ENCODE assay signal across 10 cellular contexts in the genomic region with DNA sequence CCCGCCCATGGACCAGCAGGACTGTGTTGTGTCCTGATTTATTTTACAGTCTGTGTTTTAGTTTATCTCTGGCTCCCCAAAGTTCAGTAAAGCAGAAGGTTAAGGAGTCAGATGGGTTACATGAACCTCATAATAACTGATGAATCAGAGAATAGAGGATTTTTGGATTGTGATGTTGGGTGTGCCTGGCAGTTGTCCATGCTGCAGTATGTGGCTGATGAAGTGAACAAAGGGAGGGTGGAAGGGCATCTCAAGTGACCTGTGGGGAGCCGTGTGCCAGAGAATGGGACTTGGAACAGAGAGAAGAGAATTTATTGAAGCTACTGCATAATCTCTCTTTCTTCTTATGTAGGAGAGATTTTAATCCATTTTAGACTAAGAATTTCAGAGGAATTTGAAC.
DNase-seq lines count a peak whose midpoint lies in the region; ATAC-seq and TF ChIP-seq lines count a peak whose summit lies in the region.
"Had no signal": no experiment of that assay in that cellular context is flagged by ENCODE, and none has a peak within 500 bp of the region (broad histone marks: within the 10 kb centered on the region; RNA-seq: fewer than 3 reads in every experiment).

No MANE protein-coding gene starts in this region.

- no peak overlapping the region for H3K14ac ChIP-seq in mesenchymal stem cell (ENCODE audit: low read length in 2 of 2)

- no peak overlapping the region for H2BK15ac ChIP-seq in mesenchymal stem cell (ENCODE audit: low read depth, poor library complexity, severe bottlenecking)

- DNase-seq in heart left ventricle (peak in 2 of 5 donors; percentile 36 to 41), right atrium auricular region (ENCODE audit: low spot score) (no peak), brain microvascular endothelial cell (no peak), mesenchymal stem cell (no peak), tibial nerve (ENCODE audit: low spot score in 2 of 2) (peak; percentile 25 to 36), ascending aorta (ENCODE audit: low spot score in 2 of 2) (no peak)
- no peak for DNase-seq in activated CD4-positive, alpha-beta T cell treated with anti-CD3 and anti-CD28 coated beads for 1 hour
- DNase-seq: effector CD4-positive, alpha-beta T cell; NCI-H2171 treated with DMSO at 0.1 percent for 48 hours had no signal

- no peak overlapping the region for H2AFZ ChIP-seq in mesenchymal stem cell (ENCODE audit: low read depth, low read length)

- no peak overlapping the region for H4K91ac ChIP-seq in mesenchymal stem cell (ENCODE audit: low read length)

- H3K23ac ChIP-seq in mesenchymal stem cell (ENCODE audit: low read length in 2 of 2): no peak overlapping the region

- H3K18ac ChIP-seq in mesenchymal stem cell (ENCODE audit: low read depth in 1 of 2, low read length in 2 of 2): no peak overlapping the region

- H2BK120ac ChIP-seq in mesenchymal stem cell (ENCODE audit: low read depth, low read length): no peak overlapping the region

- H3K9me3 ChIP-seq in heart left ventricle (no peaks in the 10 kb centered on the region), right atrium auricular region (no peaks in the 10 kb centered on the region), mesenchymal stem cell (ENCODE audit: control insufficient read depth, low read length) (no peaks in the 10 kb centered on the region), tibial nerve (no peaks in the 10 kb centered on the region), ascending aorta (no peaks in the 10 kb centered on the region)

- WGBS in heart left ventricle, 4 donors: 51 to 63% (median 60%) methylated on average over 2 of the region's 2 CpGs
- 96% methylated on average over 2 of the region's 2 CpGs for WGBS in mesenchymal stem cell
- WGBS in tibial nerve, 2 donors: 33 to 47% methylated on average over 2 of the region's 2 CpGs

- peak; percentile 18 to 67 (median 58) for ATAC-seq in heart left ventricle
- ATAC-seq in HG03520 (IDR thresholded peaks at IDR 0.05; ENCODE audit: unreplicated experiment): no peak

- peaks cover 0 to 31% (median 15%) of the 10 kb centered on the region in 12 donors for H3K4me1 ChIP-seq in heart left ventricle
- peaks cover 0 to 16% of the 10 kb centered on the region in 2 donors for H3K4me1 ChIP-seq in right atrium auricular region
- H3K4me1 ChIP-seq in mesenchymal stem cell (ENCODE audit: control insufficient read depth, insufficient read depth, low read depth, low read length): peaks cover 17% of the 10 kb centered on the region
- H3K4me1 ChIP-seq in tibial nerve: peaks cover 0 to 36% (median 20%) of the 10 kb centered on the region in 4 donors
- peaks cover 5 to 18% of the 10 kb centered on the region in 2 donors for H3K4me1 ChIP-seq in ascending aorta

- TF ChIP-seq CTCF in heart left ventricle (IDR thresholded peaks at IDR 0.05): no peak
- no peak for TF ChIP-seq CTCF in right atrium auricular region (IDR thresholded peaks at IDR 0.05)
- no peak for TF ChIP-seq CTCF in brain microvascular endothelial cell (IDR thresholded peaks at IDR 0.05; ENCODE audit: low read depth, low read length, missing control alignments)
- TF ChIP-seq CTCF in tibial nerve (IDR thresholded peaks at IDR 0.05): no peak
- no peak for TF ChIP-seq CTCF in ascending aorta (IDR thresholded peaks at IDR 0.05)

- H3K36me3 ChIP-seq in heart left ventricle: peaks cover 0 to 100% (median 89%) of the 10 kb centered on the region in 9 donors
- H3K36me3 ChIP-seq in right atrium auricular region: peaks cover 53% of the 10 kb centered on the region
- peaks cover 67% of the 10 kb centered on the region for H3K36me3 ChIP-seq in brain microvascular endothelial cell (replicated peaks)
- peaks cover 9 to 99% of the 10 kb centered on the region in 2 experiments for H3K36me3 ChIP-seq in mesenchymal stem cell (ENCODE audit: control insufficient read depth in 1 of 2, insufficient read depth in 2 of 2, low read depth in 1 of 2, low read length in 2 of 2)
- H3K36me3 ChIP-seq in tibial nerve: peaks cover 3 to 56% (median 8%) of the 10 kb centered on the region in 3 donors
- peaks cover 12 to 47% of the 10 kb centered on the region in 2 donors for H3K36me3 ChIP-seq in ascending aorta

- H2BK5ac ChIP-seq in mesenchymal stem cell (ENCODE audit: low read depth, low read length, poor library complexity, severe bottlenecking): no peak overlapping the region

- in situ Hi-C loops in brain microvascular endothelial cell (cut with HindIII; ENCODE audit: low pct_ligation_motif_present, low sequenced_read_pairs): loop anchor here (25.0 kb wide), 1 partner anchor 406 kb away; no protein-coding TSS in a partner anchor

- no peak overlapping the region for H3K4ac ChIP-seq in mesenchymal stem cell (ENCODE audit: low read depth in 1 of 2, low read length in 2 of 2)

- TF ChIP-seq EP300 in tibial nerve (IDR thresholded peaks at IDR 0.05): peak in 1 of 2 donors; percentile 20

- H3K4me2 ChIP-seq in mesenchymal stem cell (ENCODE audit: low read length, poor library complexity, severe bottlenecking): no peak overlapping the region

- H2AK5ac ChIP-seq in mesenchymal stem cell (ENCODE audit: low read length, severe bottlenecking): peak overlapping the region; percentile 71

- H3K4me3 ChIP-seq in heart left ventricle (no peak overlapping the region), right atrium auricular region (no peak overlapping the region), brain microvascular endothelial cell (ENCODE audit: low read depth, low read length) (no peak overlapping the region), mesenchymal stem cell (ENCODE audit: insufficient read depth in 1 of 2, low read depth in 1 of 2, low read length in 2 of 2) (no peak overlapping the region), tibial nerve (no peak overlapping the region), ascending aorta (no peak overlapping the region)

- H3K27me3 ChIP-seq in heart left ventricle: no peaks in the 10 kb centered on the region
- H3K27me3 ChIP-seq in right atrium auricular region: no peaks in the 10 kb centered on the region
- H3K27me3 ChIP-seq in brain microvascular endothelial cell (replicated peaks): no peaks in the 10 kb centered on the region
- no peaks in the 10 kb centered on the region for H3K27me3 ChIP-seq in mesenchymal stem cell (ENCODE audit: control insufficient read depth in 1 of 2, insufficient read depth in 1 of 2, low read length in 2 of 2)
- no peaks in the 10 kb centered on the region for H3K27me3 ChIP-seq in tibial nerve
- H3K27me3 ChIP-seq in ascending aorta: no peaks in the 10 kb centered on the region

- intact Hi-C loops in heart left ventricle (cut with DNase I) (no loop called here), ascending aorta (cut with DNase I) (no loop called here)

- H2BK12ac ChIP-seq in mesenchymal stem cell (ENCODE audit: low read length in 2 of 2): no peak overlapping the region

- no peak overlapping the region for H4K8ac ChIP-seq in mesenchymal stem cell (ENCODE audit: low read length)

- H3K27ac ChIP-seq in heart left ventricle (peak overlapping the region in 3 of 12 donors; percentile 9 to 47 (median 12)), right atrium auricular region (no peak overlapping the region), brain microvascular endothelial cell (peak overlapping the region; percentile 59), mesenchymal stem cell (ENCODE audit: low read length, poor library complexity, severe bottlenecking) (peak overlapping the region; percentile 8), tibial nerve (peak overlapping the region in 2 of 4 donors; percentile 65 to 68), ascending aorta (peak overlapping the region in 1 of 2 donors; percentile 66)

- H3K79me1 ChIP-seq in mesenchymal stem cell (replicated peaks; ENCODE audit: low read length, poor library complexity, severe bottlenecking): peaks cover 26% of the 10 kb centered on the region

- H3K9ac ChIP-seq in mesenchymal stem cell (ENCODE audit: low read length): peak overlapping the region; percentile 57

- TF ChIP-seq POLR2A in heart left ventricle (IDR thresholded peaks at IDR 0.05): no peak
- TF ChIP-seq POLR2A in tibial nerve (IDR thresholded peaks at IDR 0.05): no peak

Comparison
In these comparisons a context has a peak if more than half of its experiments do, and no peak if none do; other contexts are left out.
1. DNase-seq: peak in tibial nerve (2 of 2); none in right atrium auricular region (single experiment), brain microvascular endothelial cell (single experiment), mesenchymal stem cell (single experiment), ascending aorta (0 of 2) and activated CD4-positive, alpha-beta T cell treated with anti-CD3 and anti-CD28 coated beads for 1 hour (single experiment).
2. H3K27ac ChIP-seq: peak in brain microvascular endothelial cell (single experiment) and mesenchymal stem cell (single experiment); none in right atrium auricular region (0 of 2).